8 cellular contexts compared by ENCODE assay signal in the genomic region with DNA sequence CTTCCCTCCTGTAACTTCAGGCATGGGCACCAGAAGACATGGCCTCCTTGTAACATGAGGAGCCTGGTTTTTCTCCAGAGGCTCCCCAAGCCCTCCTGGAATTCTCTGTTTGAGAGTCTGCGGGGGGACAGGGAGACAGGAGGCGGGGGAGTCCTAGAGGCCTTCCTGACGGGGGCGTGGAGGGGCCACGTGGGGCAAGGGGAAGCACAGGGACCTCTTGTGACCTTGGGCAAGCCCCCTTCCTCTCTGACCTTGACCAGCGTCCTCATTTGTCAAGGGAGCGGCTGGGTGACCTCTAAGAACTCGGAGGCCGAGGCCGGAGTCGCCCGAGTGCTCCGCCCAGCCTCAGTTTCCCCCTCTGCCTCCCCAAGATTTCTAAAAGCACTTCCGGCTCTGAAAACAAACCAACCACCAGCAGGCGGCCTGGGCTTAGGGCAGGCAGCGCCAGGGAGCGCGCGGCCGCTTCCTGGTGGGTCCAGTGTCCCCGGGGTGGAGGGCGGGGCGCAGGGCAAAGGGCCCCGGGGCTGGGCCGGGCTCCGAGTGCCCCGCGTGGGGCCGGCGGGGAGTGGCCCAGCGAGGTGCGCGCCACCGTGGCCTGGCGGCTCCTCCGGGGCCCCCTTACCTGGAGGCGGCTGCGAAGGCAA. TPM values are rescaled to one million over a fixed set of nuclear protein-coding genes. Genes with fewer than 3 reads are reported as not detected.
DNase-seq lines count a peak whose midpoint lies in the region; ATAC-seq and TF ChIP-seq lines count a peak whose summit lies in the region.

No MANE protein-coding gene starts in this region.

- H3K4me3 Mint-ChIP-seq in chondrocyte (ENCODE audit: unreplicated experiment), result peak overlapping the region; percentile 65

- H3K14ac ChIP-seq in IMR-90 (replicated peaks; ENCODE audit: low read depth, low read length), result peak overlapping the region; percentile 17; the same call in 1 of the 2 replicates

- H3K4me1 Mint-ChIP-seq in chondrocyte (ENCODE audit: low read depth), result peaks cover 18% of the 10 kb centered on the region

- H3K4me1 ChIP-seq in BE2C (no peaks in the 10 kb centered on the region), IMR-90 (ENCODE audit: control insufficient read depth, insufficient read depth, low read length) (peaks cover 9% of the 10 kb centered on the region), lung (ENCODE audit: control insufficient read depth in 2 of 2, insufficient read depth in 2 of 2, low read length in 2 of 2) (peaks cover 0 to 6% of the 10 kb centered on the region in 2 donors)

- peak overlapping the region; percentile 26 for H4K91ac ChIP-seq in IMR-90 (ENCODE audit: insufficient read depth, low read depth, low read length)

- dilution Hi-C loops in IMR-90 (cut with HindIII; ENCODE audit: low sequenced_read_pairs, unreplicated experiment), result no loop called here

- peak overlapping the region; percentile 37; the same call in 1 of the 2 replicates for H3K18ac ChIP-seq in IMR-90 (ENCODE audit: low read depth, low read length)

- peak overlapping the region; percentile 69 for H3K23ac ChIP-seq in IMR-90 (ENCODE audit: low read depth, low read length)

- no peaks in the 10 kb centered on the region for H3K9me3 Mint-ChIP-seq in chondrocyte (ENCODE audit: low read depth)

- DNase-seq in BE2C (peak; percentile 37), IMR-90 (peak; percentile 37), chondrocyte (ENCODE audit: low spot score) (no peak), lung (ENCODE audit: low spot score) (peak; percentile 62)
- DNase-seq in activated CD4-positive, CD25-positive, alpha-beta regulatory T cell (lab: John Stamatoyannopoulos, UW), result peak; percentile 24 to 54 (median 37)
- DNase-seq in stimulated activated CD8-positive, alpha-beta memory T cell treated with anti-CD3 and anti-CD28 coated beads, Interleukin-15, amount 100 ng/mL, for 24 hours (ENCODE audit: low read depth), result peak; percentile 31

- H3K4me2 ChIP-seq in IMR-90 (ENCODE audit: low read depth, low read length), result peak overlapping the region; percentile 64

- H3K27ac ChIP-seq in IMR-90 (ENCODE audit: insufficient read depth, low read length) (peak overlapping the region; percentile 46), lung (ENCODE audit: low read depth in 1 of 2, low read length in 1 of 2) (peak overlapping the region; percentile 22 to 81)

- no peak for TF ChIP-seq RAD21 in IMR-90 (IDR thresholded peaks at IDR 0.05; ENCODE audit: low read length)

- peak overlapping the region; percentile 38 for H3K9ac ChIP-seq in IMR-90 (ENCODE audit: low read depth, low read length)

- CTCF ChIA-PET in IMR-90 (lab: Yijun Ruan, JAX), result no interaction called here

- 0 out of 2 replicates have a peak overlapping the region, but pooled peaks have one; percentile 9 for H2BK20ac ChIP-seq in IMR-90 (ENCODE audit: low read depth, low read length)

- peaks cover 20% of the 10 kb centered on the region; the same call in 1 of the 2 replicates for H3K9me1 ChIP-seq in IMR-90 (ENCODE audit: insufficient read depth, low read length)

- no TSS peak for BruUV-seq in IMR-90 (replicated peaks; lab: Mats Ljungman, UMichigan)

- H4K20me1 ChIP-seq in IMR-90 (ENCODE audit: insufficient read depth, low read length), result no peaks in the 10 kb centered on the region

- 1% methylated on average over 19 of the region's 38 CpGs; no CpG with 5 or more reads in 1 of the 2 experiments for WGBS in IMR-90 (ENCODE audit: extremely low coverage in 2 of 2, insufficient read length in 1 of 2), 2 experiments
- WGBS in lung, 2 donors, result 1 to 3% methylated on average over 36 to 38 of the region's 38 CpGs

- H2AK5ac ChIP-seq in IMR-90 (ENCODE audit: low read depth, low read length), result peak overlapping the region; percentile 77; the same call in 1 of the 2 replicates

- in situ Hi-C loops in IMR-90 (cut with MboI; ENCODE audit: low sequenced_read_pairs), result no loop called here

- H2BK5ac ChIP-seq in IMR-90 (ENCODE audit: low read depth, low read length, poor library complexity, severe bottlenecking), result peak overlapping the region; percentile 16

- peak overlapping the region; percentile 24 for H3K4me3 ChIP-seq in BE2C (ENCODE audit: low read depth, low read length)
- H3K4me3 ChIP-seq in IMR-90 (ENCODE audit: insufficient read depth, low read depth, low read length), result peak overlapping the region; percentile 60
- H3K4me3 ChIP-seq in lung, result peak overlapping the region; percentile 46

- H2BK15ac ChIP-seq in IMR-90 (ENCODE audit: low read depth, low read length), result peak overlapping the region; percentile 87; the same call in 1 of the 3 replicates

- ATAC-seq in GM19395 (IDR thresholded peaks at IDR 0.05; ENCODE audit: unreplicated experiment) (peak; percentile 65), IMR-90 (ENCODE audit: low read depth) (peak; percentile 81), lung (ENCODE audit: insufficient read depth, low FRiP score) (peak; percentile 83), HG03457 (IDR thresholded peaks at IDR 0.05; ENCODE audit: unreplicated experiment) (no peak)

- no peaks in the 10 kb centered on the region for H3K36me3 ChIP-seq in BE2C
- H3K36me3 ChIP-seq in IMR-90 (ENCODE audit: control insufficient read depth, insufficient read depth, low read length), result 0 out of 2 replicates have a peak, but pooled peaks cover 2% of the 10 kb centered on the region
- H3K36me3 ChIP-seq in lung (ENCODE audit: control insufficient read depth in 2 of 2, insufficient read depth in 2 of 2, low read length in 2 of 2), result peaks cover 0 to 2% of the 10 kb centered on the region in 2 donors

- POLR2A ChIA-PET in IMR-90 (lab: Charles Lee; ENCODE audit: unreplicated experiment), result no interaction called here

- peak overlapping the region; percentile 57 for H4K5ac ChIP-seq in IMR-90 (ENCODE audit: low read depth, low read length)

- H3K4ac ChIP-seq in IMR-90 (ENCODE audit: low read depth, low read length), result peak overlapping the region; percentile 70

- no peaks in the 10 kb centered on the region for H3K9me3 ChIP-seq in BE2C
- H3K9me3 ChIP-seq in IMR-90 (ENCODE audit: control insufficient read depth, insufficient read depth, low read length), result no peaks in the 10 kb centered on the region
- H3K9me3 ChIP-seq in lung (ENCODE audit: control insufficient read depth in 2 of 2, insufficient read depth in 1 of 2, low read length in 1 of 2), result no peaks in the 10 kb centered on the region

- no peak for TF ChIP-seq POLR2A in IMR-90 (IDR thresholded peaks at IDR 0.05; ENCODE audit: low read depth, low read length)

- H4K8ac ChIP-seq in IMR-90 (ENCODE audit: low read depth in 2 of 2, low read length in 2 of 2), result peak overlapping the region; percentile 85 to 99

- peaks cover 2% of the 10 kb centered on the region for H3K36me3 Mint-ChIP-seq in chondrocyte (ENCODE audit: low read depth)

- H3K79me1 ChIP-seq in IMR-90 (ENCODE audit: low read depth in 1 of 2, low read length in 2 of 2), result peaks cover 11 to 17% of the 10 kb centered on the region in 2 experiments; a peak in 3 of 4 replicates

- peak overlapping the region; percentile 14; the same call in 1 of the 2 replicates for H2BK120ac ChIP-seq in IMR-90 (ENCODE audit: low read depth, low read length)

- peaks cover 6% of the 10 kb centered on the region for H3K27me3 Mint-ChIP-seq in chondrocyte (ENCODE audit: low read depth)

- H3K27ac Mint-ChIP-seq in chondrocyte (ENCODE audit: unreplicated experiment), result peak overlapping the region; percentile 74

- peak overlapping the region; percentile 67 for H2AK9ac ChIP-seq in IMR-90 (replicated peaks; ENCODE audit: low read depth, low read length, poor library complexity)

- H2AFZ ChIP-seq in IMR-90 (replicated peaks; ENCODE audit: low read length, poor library complexity), result peak overlapping the region; percentile 93

- H3K56ac ChIP-seq in IMR-90 (ENCODE audit: extremely low read depth, insufficient read depth, low read length), result peak overlapping the region; percentile 17; the same call in 1 of the 2 replicates

- intact Hi-C loops in IMR-90 (cut with micrococcal nuclease), result no loop called here

- H3K27me3 ChIP-seq in BE2C (no peaks in the 10 kb centered on the region), IMR-90 (ENCODE audit: control insufficient read depth, insufficient read depth, low read length) (peaks cover 3% of the 10 kb centered on the region), lung (ENCODE audit: control insufficient read depth, insufficient read depth) (no peaks in the 10 kb centered on the region)

- TF ChIP-seq CTCF in BE2C (IDR thresholded peaks at IDR 0.05; ENCODE audit: low read depth, low read length), result peak; percentile 21; the same call in 1 of the 2 replicates
- TF ChIP-seq CTCF in IMR-90 (conservative IDR thresholded peaks at IDR 0.05; ENCODE audit: low read depth, low read length), result peak; percentile 29
- TF ChIP-seq CTCF in chondrocyte (IDR thresholded peaks at IDR 0.05), result peak; percentile 74
- TF ChIP-seq CTCF in lung (IDR thresholded peaks at IDR 0.05; ENCODE audit: control extremely low read depth, extremely low read depth), result no peak

TF ChIP-seq in IMR-90, 13 proteins besides CTCF, POLR2A, EP300 and RAD21 (continues in another document):
- TF ChIP-seq RFX5 (IDR thresholded peaks at IDR 0.05; ENCODE audit: low read depth, low read length), result no peak
- TF ChIP-seq, protein P1, sequence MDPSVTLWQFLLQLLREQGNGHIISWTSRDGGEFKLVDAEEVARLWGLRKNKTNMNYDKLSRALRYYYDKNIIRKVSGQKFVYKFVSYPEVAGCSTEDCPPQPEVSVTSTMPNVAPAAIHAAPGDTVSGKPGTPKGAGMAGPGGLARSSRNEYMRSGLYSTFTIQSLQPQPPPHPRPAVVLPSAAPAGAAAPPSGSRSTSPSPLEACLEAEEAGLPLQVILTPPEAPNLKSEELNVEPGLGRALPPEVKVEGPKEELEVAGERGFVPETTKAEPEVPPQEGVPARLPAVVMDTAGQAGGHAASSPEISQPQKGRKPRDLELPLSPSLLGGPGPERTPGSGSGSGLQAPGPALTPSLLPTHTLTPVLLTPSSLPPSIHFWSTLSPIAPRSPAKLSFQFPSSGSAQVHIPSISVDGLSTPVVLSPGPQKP (IDR thresholded peaks at IDR 0.05; ENCODE audit: borderline replicate concordance, low read depth, low read length), result no peak
- no peak for TF ChIP-seq SMC3 (IDR thresholded peaks at IDR 0.05; ENCODE audit: low read depth, low read length)
- no peak for TF ChIP-seq CEBPB (IDR thresholded peaks at IDR 0.05; ENCODE audit: low read depth, low read length)

RNA-seq across cellular contexts. Expression of a gene that starts 0.4 kb away (rescaled TPM):
- 0.57 TPM for polyA plus RNA-seq in BE2C (2012; ENCODE audit: insufficient read depth, insufficient read length, low read depth)
- total RNA-seq in IMR-90 (2012; rRNA removed) (6.9 and 7.3 TPM in 2 replicates), chondrocyte (8.0 to 10.0 TPM (median 8.3 TPM) in 3 replicates), lung (10 to 100 TPM; 22.5 to 27.8 TPM)
- polyA plus RNA-seq in IMR-90 (2012; rRNA removed) (8.4 and 8.6 TPM in 2 replicates), lung (10 to 100 TPM; 14.3 to 16.6 TPM)
- 7.3 and 8.9 TPM in 2 replicates for polyA plus RNA-seq in IMR-90 (2012; cell fraction: cytosol; rRNA removed)
- 11.4 and 14.8 TPM in 2 replicates for polyA plus RNA-seq in IMR-90 (2012; cell fraction: nucleus; rRNA removed; ENCODE audit: low replicate concordance)

RNA-seq across cellular contexts. Expression of a gene that starts 15.7 kb away (rescaled TPM):
- not detected for polyA plus RNA-seq in BE2C (2012; ENCODE audit: insufficient read depth, insufficient read length, low read depth)
- total RNA-seq in IMR-90 (2012; rRNA removed) (not detected in 2 replicates), chondrocyte (not detected in 3 replicates), lung (not detected)
- polyA plus RNA-seq in IMR-90 (2012; rRNA removed) (not detected in 2 replicates), lung (not detected)
- polyA plus RNA-seq in IMR-90 (2012; cell fraction: cytosol; rRNA removed), result not detected in 2 replicates
- polyA plus RNA-seq in IMR-90 (2012; cell fraction: nucleus; rRNA removed; ENCODE audit: low replicate concordance), result not detected in 2 replicates
